1 cellular context compared by ENCODE assay signal in the genomic region with DNA sequence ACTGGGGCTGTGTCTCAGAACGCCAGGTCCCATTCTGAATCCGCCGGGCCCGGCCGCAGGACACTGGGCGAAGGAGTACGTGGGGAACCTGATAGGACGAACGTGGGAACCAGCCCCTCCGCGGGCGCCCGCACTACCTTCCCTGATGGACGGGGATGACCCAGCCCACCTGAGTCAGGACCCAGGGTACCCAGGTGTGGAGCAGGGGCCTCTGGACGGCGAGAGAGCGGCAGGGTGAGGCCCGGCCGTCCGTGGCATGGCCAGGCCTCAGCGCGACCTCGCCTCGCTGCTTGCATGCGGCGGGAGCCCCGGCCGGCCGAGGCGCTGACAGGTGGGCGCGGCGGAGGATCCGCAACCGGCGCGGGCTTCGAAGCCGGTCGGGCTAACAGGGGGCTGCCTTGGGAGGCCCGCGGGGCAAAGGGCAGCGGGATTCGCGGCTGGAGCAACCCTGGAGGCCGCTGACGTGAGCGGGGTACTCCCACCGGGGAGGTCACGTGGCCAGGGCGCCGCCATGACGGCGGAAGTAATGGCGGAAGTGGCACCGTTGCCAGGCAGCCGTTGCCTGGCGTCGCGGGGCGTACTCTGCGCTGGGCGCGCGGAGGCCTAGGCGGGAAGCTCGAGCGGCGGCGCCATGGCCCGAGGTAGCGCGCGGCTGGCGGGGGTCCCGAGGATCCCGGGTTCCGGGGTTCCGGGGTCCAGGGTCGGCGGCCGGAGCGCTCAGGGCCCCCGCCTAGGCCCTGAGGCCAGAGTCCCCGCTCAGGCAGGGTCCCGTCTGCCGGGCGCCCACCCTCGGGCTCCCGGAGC.
TF ChIP-seq lines count a peak whose summit lies in the region.

A gene (plus strand): TSS at position 580 of the 804 bp plus-strand sequence. CDS start 52 bp downstream, at position 632.

TF ChIP-seq in HepG2, 621 proteins besides CTCF, POLR2A, EP300 and RAD21 (continued from another document and continues in another):
- TF ChIP-seq, protein P1, sequence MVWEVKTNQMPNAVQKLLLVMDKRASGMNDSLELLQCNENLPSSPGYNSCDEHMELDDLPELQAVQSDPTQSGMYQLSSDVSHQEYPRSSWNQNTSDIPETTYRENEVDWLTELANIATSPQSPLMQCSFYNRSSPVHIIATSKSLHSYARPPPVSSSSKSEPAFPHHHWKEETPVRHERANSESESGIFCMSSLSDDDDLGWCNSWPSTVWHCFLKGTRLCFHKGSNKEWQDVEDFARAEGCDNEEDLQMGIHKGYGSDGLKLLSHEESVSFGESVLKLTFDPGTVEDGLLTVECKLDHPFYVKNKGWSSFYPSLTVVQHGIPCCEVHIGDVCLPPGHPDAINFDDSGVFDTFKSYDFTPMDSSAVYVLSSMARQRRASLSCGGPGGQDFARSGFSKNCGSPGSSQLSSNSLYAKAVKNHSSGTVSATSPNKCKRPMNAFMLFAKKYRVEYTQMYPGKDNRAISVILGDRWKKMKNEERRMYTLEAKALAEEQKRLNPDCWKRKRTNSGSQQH (CRISPR knock-in tag; IDR thresholded peaks at IDR 0.05; ENCODE audit: low read depth) = peak; percentile 93
- no peak for TF ChIP-seq SALL2 (CRISPR knock-in tag; IDR thresholded peaks at IDR 0.05)
- peak; percentile 93 for TF ChIP-seq ZNF891 (CRISPR knock-in tag; IDR thresholded peaks at IDR 0.05)
- TF ChIP-seq, protein P2, sequence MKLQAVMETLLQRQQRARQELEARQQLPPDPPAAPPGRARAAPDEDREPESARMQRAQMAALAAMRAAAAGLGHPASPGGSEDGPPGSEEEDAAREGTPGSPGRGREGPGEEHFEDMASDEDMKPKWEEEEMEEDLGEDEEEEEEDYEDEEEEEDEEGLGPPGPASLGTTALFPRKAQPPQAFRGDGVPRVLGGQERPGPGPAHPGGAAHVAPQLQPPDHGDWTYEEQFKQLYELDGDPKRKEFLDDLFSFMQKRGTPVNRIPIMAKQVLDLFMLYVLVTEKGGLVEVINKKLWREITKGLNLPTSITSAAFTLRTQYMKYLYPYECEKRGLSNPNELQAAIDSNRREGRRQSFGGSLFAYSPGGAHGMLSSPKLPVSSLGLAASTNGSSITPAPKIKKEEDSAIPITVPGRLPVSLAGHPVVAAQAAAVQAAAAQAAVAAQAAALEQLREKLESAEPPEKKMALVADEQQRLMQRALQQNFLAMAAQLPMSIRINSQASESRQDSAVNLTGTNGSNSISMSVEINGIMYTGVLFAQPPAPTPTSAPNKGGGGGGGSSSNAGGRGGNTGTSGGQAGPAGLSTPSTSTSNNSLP (IDR thresholded peaks at IDR 0.05; ENCODE audit: low read depth, low read length) = no peak
- TF ChIP-seq ZBTB7B (CRISPR knock-in tag; IDR thresholded peaks at IDR 0.05) = peak; percentile 91
- no peak for TF ChIP-seq NFE2L2 (IDR thresholded peaks at IDR 0.05; ENCODE audit: low read length)
- TF ChIP-seq, protein P3, sequence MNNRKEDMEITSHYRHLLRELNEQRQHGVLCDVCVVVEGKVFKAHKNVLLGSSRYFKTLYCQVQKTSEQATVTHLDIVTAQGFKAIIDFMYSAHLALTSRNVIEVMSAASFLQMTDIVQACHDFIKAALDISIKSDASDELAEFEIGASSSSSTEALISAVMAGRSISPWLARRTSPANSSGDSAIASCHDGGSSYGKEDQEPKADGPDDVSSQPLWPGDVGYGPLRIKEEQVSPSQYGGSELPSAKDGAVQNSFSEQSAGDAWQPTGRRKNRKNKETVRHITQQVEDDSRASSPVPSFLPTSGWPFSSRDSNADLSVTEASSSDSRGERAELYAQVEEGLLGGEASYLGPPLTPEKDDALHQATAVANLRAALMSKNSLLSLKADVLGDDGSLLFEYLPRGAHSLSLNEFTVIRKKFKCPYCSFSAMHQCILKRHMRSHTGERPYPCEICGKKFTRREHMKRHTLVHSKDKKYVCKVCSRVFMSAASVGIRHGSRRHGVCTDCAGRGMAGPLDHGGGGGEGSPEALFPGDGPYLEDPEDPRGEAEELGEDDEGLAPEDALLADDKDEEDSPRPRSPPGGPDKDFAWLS (CRISPR knock-in tag; IDR thresholded peaks at IDR 0.05; ENCODE audit: borderline replicate concordance) = no peak
- TF ChIP-seq ZBTB21 (CRISPR knock-in tag; IDR thresholded peaks at IDR 0.05) = no peak
- TF ChIP-seq REPIN1 (CRISPR knock-in tag; IDR thresholded peaks at IDR 0.05; ENCODE audit: borderline replicate concordance, low read depth) = peak; percentile 93
- TF ChIP-seq, protein P4, sequence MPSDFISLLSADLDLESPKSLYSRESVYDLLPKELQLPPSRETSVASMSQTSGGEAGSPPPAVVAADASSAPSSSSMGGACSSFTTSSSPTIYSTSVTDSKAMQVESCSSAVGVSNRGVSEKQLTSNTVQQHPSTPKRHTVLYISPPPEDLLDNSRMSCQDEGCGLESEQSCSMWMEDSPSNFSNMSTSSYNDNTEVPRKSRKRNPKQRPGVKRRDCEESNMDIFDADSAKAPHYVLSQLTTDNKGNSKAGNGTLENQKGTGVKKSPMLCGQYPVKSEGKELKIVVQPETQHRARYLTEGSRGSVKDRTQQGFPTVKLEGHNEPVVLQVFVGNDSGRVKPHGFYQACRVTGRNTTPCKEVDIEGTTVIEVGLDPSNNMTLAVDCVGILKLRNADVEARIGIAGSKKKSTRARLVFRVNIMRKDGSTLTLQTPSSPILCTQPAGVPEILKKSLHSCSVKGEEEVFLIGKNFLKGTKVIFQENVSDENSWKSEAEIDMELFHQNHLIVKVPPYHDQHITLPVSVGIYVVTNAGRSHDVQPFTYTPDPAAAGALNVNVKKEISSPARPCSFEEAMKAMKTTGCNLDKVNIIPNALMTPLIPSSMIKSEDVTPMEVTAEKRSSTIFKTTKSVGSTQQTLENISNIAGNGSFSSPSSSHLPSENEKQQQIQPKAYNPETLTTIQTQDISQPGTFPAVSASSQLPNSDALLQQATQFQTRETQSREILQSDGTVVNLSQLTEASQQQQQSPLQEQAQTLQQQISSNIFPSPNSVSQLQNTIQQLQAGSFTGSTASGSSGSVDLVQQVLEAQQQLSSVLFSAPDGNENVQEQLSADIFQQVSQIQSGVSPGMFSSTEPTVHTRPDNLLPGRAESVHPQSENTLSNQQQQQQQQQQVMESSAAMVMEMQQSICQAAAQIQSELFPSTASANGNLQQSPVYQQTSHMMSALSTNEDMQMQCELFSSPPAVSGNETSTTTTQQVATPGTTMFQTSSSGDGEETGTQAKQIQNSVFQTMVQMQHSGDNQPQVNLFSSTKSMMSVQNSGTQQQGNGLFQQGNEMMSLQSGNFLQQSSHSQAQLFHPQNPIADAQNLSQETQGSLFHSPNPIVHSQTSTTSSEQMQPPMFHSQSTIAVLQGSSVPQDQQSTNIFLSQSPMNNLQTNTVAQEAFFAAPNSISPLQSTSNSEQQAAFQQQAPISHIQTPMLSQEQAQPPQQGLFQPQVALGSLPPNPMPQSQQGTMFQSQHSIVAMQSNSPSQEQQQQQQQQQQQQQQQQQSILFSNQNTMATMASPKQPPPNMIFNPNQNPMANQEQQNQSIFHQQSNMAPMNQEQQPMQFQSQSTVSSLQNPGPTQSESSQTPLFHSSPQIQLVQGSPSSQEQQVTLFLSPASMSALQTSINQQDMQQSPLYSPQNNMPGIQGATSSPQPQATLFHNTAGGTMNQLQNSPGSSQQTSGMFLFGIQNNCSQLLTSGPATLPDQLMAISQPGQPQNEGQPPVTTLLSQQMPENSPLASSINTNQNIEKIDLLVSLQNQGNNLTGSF (CRISPR knock-in tag; IDR thresholded peaks at IDR 0.05) = peak; percentile 74
- no peak for TF ChIP-seq SOX13 (IDR thresholded peaks at IDR 0.05)
- peak in 1 of 2 experiments; percentile 46; a peak in 1 of 4 replicates for TF ChIP-seq SOX13 (CRISPR knock-in tag; conservative IDR thresholded peaks at IDR 0.05 in 1 of 2, IDR thresholded peaks at IDR 0.05 in 1 of 2)
- peak; percentile 69; the same call in 1 of the 2 replicates for TF ChIP-seq ZNF768 (CRISPR knock-in tag; IDR thresholded peaks at IDR 0.05)
- TF ChIP-seq, protein P5, sequence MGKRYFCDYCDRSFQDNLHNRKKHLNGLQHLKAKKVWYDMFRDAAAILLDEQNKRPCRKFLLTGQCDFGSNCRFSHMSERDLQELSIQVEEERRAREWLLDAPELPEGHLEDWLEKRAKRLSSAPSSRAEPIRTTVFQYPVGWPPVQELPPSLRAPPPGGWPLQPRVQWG (CRISPR knock-in tag; IDR thresholded peaks at IDR 0.05; ENCODE audit: borderline replicate concordance, low read depth) = no peak
- TF ChIP-seq U2AF1 (optimal IDR thresholded peaks at IDR 0.05; ENCODE audit: low read depth, low read length) = peak; percentile 52
- 0 out of 2 replicates have a peak, but pooled peaks have one; percentile 84 for TF ChIP-seq PAWR (CRISPR knock-in tag; IDR thresholded peaks at IDR 0.05; ENCODE audit: borderline replicate concordance)
- TF ChIP-seq ZNF598 (CRISPR knock-in tag; IDR thresholded peaks at IDR 0.05; ENCODE audit: borderline replicate concordance) = no peak
- TF ChIP-seq KMT2B (CRISPR knock-in tag; IDR thresholded peaks at IDR 0.05) = peak; percentile 55; the same call in 1 of the 2 replicates
- TF ChIP-seq RARG (CRISPR knock-in tag; IDR thresholded peaks at IDR 0.05; ENCODE audit: low read depth) = no peak
- TF ChIP-seq PAX8 (CRISPR knock-in tag; IDR thresholded peaks at IDR 0.05; ENCODE audit: borderline replicate concordance) = peak; percentile 83; the same call in 1 of the 2 replicates
- no peak for TF ChIP-seq ZNF572 (CRISPR knock-in tag; IDR thresholded peaks at IDR 0.05)
- peak; percentile 96 for TF ChIP-seq RBFOX2 (IDR thresholded peaks at IDR 0.05; ENCODE audit: low read depth, low read length)
- peak; percentile 86 for TF ChIP-seq ZNF589 (CRISPR knock-in tag; conservative IDR thresholded peaks at IDR 0.05)
- no peak for TF ChIP-seq ZNF260 (CRISPR knock-in tag; IDR thresholded peaks at IDR 0.05; ENCODE audit: borderline replicate concordance, low read depth)
- TF ChIP-seq GPN1 (CRISPR knock-in tag; IDR thresholded peaks at IDR 0.05; ENCODE audit: borderline replicate concordance) = 0 out of 2 replicates have a peak, but pooled peaks have one; percentile 10
- 0 out of 2 replicates have a peak, but pooled peaks have one; percentile 28 for TF ChIP-seq ISX (CRISPR knock-in tag; conservative IDR thresholded peaks at IDR 0.05)
- no peak for TF ChIP-seq MAFF (IDR thresholded peaks at IDR 0.05; ENCODE audit: low read depth, low read length)
- peak; percentile 28; the same call in 1 of the 2 replicates for TF ChIP-seq ZNF556 (CRISPR knock-in tag; IDR thresholded peaks at IDR 0.05; ENCODE audit: borderline replicate concordance)
- TF ChIP-seq IKZF1 (IDR thresholded peaks at IDR 0.05) = no peak
- peak; percentile 98 for TF ChIP-seq NRL (CRISPR knock-in tag; IDR thresholded peaks at IDR 0.05; ENCODE audit: borderline replicate concordance)
- no peak for TF ChIP-seq RCOR2 (CRISPR knock-in tag; IDR thresholded peaks at IDR 0.05)
- no peak for TF ChIP-seq TBX3 (IDR thresholded peaks at IDR 0.05; ENCODE audit: borderline replicate concordance)
- no peak for TF ChIP-seq SOX6 (IDR thresholded peaks at IDR 0.05)
- TF ChIP-seq SOX6 (CRISPR knock-in tag; IDR thresholded peaks at IDR 0.05) = peak; percentile 43; the same call in 1 of the 2 replicates
- TF ChIP-seq, protein P6, sequence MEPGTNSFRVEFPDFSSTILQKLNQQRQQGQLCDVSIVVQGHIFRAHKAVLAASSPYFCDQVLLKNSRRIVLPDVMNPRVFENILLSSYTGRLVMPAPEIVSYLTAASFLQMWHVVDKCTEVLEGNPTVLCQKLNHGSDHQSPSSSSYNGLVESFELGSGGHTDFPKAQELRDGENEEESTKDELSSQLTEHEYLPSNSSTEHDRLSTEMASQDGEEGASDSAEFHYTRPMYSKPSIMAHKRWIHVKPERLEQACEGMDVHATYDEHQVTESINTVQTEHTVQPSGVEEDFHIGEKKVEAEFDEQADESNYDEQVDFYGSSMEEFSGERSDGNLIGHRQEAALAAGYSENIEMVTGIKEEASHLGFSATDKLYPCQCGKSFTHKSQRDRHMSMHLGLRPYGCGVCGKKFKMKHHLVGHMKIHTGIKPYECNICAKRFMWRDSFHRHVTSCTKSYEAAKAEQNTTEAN (CRISPR knock-in tag; conservative IDR thresholded peaks at IDR 0.05) = peak; percentile 57; the same call in 1 of the 2 replicates
- peak; percentile 69 for TF ChIP-seq CHD2 (IDR thresholded peaks at IDR 0.05; ENCODE audit: low read depth, low read length)
- TF ChIP-seq, protein P7, sequence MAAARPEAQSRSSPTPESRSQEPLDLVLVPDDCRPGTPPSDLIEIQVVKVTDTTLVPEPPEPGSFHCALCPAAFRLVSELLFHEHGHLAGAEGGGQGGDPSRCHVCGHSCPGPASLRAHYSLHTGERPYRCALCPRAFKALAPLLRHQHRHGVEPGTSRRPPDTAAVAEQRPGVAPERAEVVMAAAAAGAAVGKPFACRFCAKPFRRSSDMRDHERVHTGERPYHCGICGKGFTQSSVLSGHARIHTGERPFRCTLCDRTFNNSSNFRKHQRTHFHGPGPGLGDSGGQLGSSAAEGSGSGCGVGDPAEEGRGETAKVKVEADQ (CRISPR knock-in tag; IDR thresholded peaks at IDR 0.05; ENCODE audit: borderline replicate concordance) = peak; percentile 57; the same call in 1 of the 2 replicates
- TF ChIP-seq RBAK (CRISPR knock-in tag; IDR thresholded peaks at IDR 0.05) = no peak
- TF ChIP-seq ZNF605 (CRISPR knock-in tag; IDR thresholded peaks at IDR 0.05) = no peak
- TF ChIP-seq CEBPB (IDR thresholded peaks at IDR 0.05; ENCODE audit: borderline replicate concordance, low read depth, low read length) = peak; percentile 41; the same call in 1 of the 2 replicates
- TF ChIP-seq ARNTL (CRISPR knock-in tag; IDR thresholded peaks at IDR 0.05) = peak; percentile 63; the same call in 1 of the 2 replicates
- TF ChIP-seq, protein P8, sequence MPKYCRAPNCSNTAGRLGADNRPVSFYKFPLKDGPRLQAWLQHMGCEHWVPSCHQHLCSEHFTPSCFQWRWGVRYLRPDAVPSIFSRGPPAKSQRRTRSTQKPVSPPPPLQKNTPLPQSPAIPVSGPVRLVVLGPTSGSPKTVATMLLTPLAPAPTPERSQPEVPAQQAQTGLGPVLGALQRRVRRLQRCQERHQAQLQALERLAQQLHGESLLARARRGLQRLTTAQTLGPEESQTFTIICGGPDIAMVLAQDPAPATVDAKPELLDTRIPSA (CRISPR knock-in tag; IDR thresholded peaks at IDR 0.05; ENCODE audit: borderline replicate concordance) = no peak
- peak; percentile 95 for TF ChIP-seq ZNF776 (CRISPR knock-in tag; IDR thresholded peaks at IDR 0.05)
- TF ChIP-seq, protein P9, sequence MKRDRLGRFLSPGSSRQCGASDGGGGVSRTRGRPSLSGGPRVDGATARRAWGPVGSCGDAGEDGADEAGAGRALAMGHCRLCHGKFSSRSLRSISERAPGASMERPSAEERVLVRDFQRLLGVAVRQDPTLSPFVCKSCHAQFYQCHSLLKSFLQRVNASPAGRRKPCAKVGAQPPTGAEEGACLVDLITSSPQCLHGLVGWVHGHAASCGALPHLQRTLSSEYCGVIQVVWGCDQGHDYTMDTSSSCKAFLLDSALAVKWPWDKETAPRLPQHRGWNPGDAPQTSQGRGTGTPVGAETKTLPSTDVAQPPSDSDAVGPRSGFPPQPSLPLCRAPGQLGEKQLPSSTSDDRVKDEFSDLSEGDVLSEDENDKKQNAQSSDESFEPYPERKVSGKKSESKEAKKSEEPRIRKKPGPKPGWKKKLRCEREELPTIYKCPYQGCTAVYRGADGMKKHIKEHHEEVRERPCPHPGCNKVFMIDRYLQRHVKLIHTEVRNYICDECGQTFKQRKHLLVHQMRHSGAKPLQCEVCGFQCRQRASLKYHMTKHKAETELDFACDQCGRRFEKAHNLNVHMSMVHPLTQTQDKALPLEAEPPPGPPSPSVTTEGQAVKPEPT (CRISPR knock-in tag; IDR thresholded peaks at IDR 0.05; ENCODE audit: low read depth) = no peak
- TF ChIP-seq NFYB (CRISPR knock-in tag; IDR thresholded peaks at IDR 0.05) = no peak; the same call in 1 of the 2 replicates
- peak; percentile 30; the same call in 1 of the 2 replicates for TF ChIP-seq ZNF761 (CRISPR knock-in tag; conservative IDR thresholded peaks at IDR 0.05)
- TF ChIP-seq ZNF101 (CRISPR knock-in tag; IDR thresholded peaks at IDR 0.05; ENCODE audit: borderline replicate concordance, low read depth) = no peak
- TF ChIP-seq, protein P10, sequence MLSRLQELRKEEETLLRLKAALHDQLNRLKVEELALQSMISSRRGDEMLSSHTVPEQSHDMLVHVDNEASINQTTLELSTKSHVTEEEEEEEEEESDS (CRISPR knock-in tag; IDR thresholded peaks at IDR 0.05; ENCODE audit: borderline replicate concordance) = no peak
- TF ChIP-seq ZNF17 (CRISPR knock-in tag; IDR thresholded peaks at IDR 0.05) = no peak
